ENCODE assay signal across 9 cellular contexts in the genomic region with DNA sequence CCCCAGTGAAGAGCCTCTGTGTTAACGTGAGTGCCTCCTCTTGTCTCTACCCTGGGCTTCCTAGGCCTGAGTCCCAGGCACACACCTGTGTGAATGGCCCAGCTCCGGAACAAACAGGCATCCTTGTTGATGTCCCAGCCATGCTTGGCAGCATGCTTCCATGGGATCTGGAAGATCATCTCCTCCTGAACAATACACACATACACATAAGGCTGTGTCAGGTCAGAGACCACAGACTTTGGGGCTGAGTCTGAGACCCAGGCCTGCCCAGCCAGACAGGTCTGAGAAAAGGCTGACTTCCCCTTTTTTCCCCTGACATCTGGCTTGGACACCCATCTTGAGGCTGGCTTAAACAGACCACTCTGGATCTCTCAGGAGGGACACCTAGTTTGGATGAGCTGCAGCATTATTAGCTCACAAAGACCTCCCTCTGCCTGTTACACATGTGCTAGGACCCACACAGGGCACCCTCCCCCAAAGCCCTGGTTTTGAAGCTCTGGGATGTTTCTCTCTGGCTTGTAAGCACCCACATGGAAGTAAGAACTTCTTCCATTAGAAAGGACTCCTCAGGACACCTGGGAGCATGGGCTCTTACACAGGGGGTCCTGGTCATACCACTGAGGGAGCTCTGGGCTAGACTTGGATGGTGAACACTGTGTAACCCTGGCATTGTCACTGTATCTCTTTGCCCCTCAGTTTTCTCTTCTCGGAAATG. TPM values are rescaled to one million over a fixed set of nuclear protein-coding genes. Genes with fewer than 3 reads are reported as not detected.
DNase-seq lines count a peak whose midpoint lies in the region; ATAC-seq, FAIRE-seq and TF ChIP-seq lines count a peak whose summit lies in the region.
"Had no signal": no experiment of that assay in that cellular context is flagged by ENCODE, and none has a peak within 500 bp of the region (broad histone marks: within the 10 kb centered on the region; RNA-seq: fewer than 3 reads in every experiment).

No MANE protein-coding gene starts in this region.

- FAIRE-seq in frontal cortex (lab: Jason Lieb, UNC): no peak

- peak in 1 of 2 donors; percentile 1 for ATAC-seq in activated naive CD4-positive, alpha-beta T cell treated with anti-CD3 and anti-CD28 coated beads, Interleukin-2, amount 50 U/mL, for 72 hours
- ATAC-seq in naive thymus-derived CD4-positive, alpha-beta T cell: no peak
- no peak for ATAC-seq in foreskin keratinocyte
- no peak for ATAC-seq in HG02623 (IDR thresholded peaks at IDR 0.05; ENCODE audit: unreplicated experiment)

- H3K4me3 ChIP-seq in naive thymus-derived CD4-positive, alpha-beta T cell (ENCODE audit: low read length): peak overlapping the region; percentile 78

- peak overlapping the region; percentile 99 for H3K27ac ChIP-seq in naive thymus-derived CD4-positive, alpha-beta T cell (ENCODE audit: low read depth, low read length)
- no peak overlapping the region for H3K27ac ChIP-seq in foreskin keratinocyte

- peaks cover 50 to 65% of the 10 kb centered on the region in 2 donors for H3K4me1 ChIP-seq in naive thymus-derived CD4-positive, alpha-beta T cell (ENCODE audit: control insufficient read depth in 2 of 2, insufficient read depth in 2 of 2, low read length in 2 of 2)
- H3K4me1 ChIP-seq in foreskin keratinocyte: peaks cover 19% of the 10 kb centered on the region

- peaks cover 51 to 62% of the 10 kb centered on the region in 2 donors for H3K36me3 Mint-ChIP-seq in activated naive CD4-positive, alpha-beta T cell treated with anti-CD3 and anti-CD28 coated beads, Interleukin-2, amount 50 U/mL, for 72 hours
- peaks cover 23 to 64% (median 53%) of the 10 kb centered on the region in 5 donors for H3K36me3 Mint-ChIP-seq in naive thymus-derived CD4-positive, alpha-beta T cell

- H3K4me3 Mint-ChIP-seq in naive thymus-derived CD4-positive, alpha-beta T cell: peak overlapping the region; percentile 92 to 98 (median 95)

- intact Hi-C loops in naive thymus-derived CD4-positive, alpha-beta T cell (cut with micrococcal nuclease): no loop called here

- H3K9me3 ChIP-seq in naive thymus-derived CD4-positive, alpha-beta T cell (ENCODE audit: control insufficient read depth in 2 of 3, low read length in 3 of 3): no peaks in the 10 kb centered on the region

- peak overlapping the region; percentile 100 for H3K27ac Mint-ChIP-seq in activated naive CD4-positive, alpha-beta T cell treated with anti-CD3 and anti-CD28 coated beads, Interleukin-2, amount 50 U/mL, for 72 hours
- peak overlapping the region; percentile 90 to 98 (median 96) for H3K27ac Mint-ChIP-seq in naive thymus-derived CD4-positive, alpha-beta T cell

- CTCF ChIA-PET in naive thymus-derived CD4-positive, alpha-beta T cell (lab: Charles Lee): interaction anchor here (1.2 to 6.6 kb wide), 12 partner anchors 9 to 101 kb away, joined by 3 to 46 read pairs (median 13); no protein-coding TSS in a partner anchor

- no peaks in the 10 kb centered on the region for H3K27me3 ChIP-seq in naive thymus-derived CD4-positive, alpha-beta T cell (ENCODE audit: control insufficient read depth in 2 of 2, insufficient read depth in 2 of 2, low read length in 2 of 2)
- no peaks in the 10 kb centered on the region for H3K27me3 ChIP-seq in foreskin keratinocyte

- peaks cover 47 to 74% (median 69%) of the 10 kb centered on the region in 7 donors for H3K4me1 Mint-ChIP-seq in naive thymus-derived CD4-positive, alpha-beta T cell

- TF ChIP-seq CTCF in foreskin keratinocyte (conservative IDR thresholded peaks at IDR 0.05): no peak

- POLR2A ChIA-PET in naive thymus-derived CD4-positive, alpha-beta T cell (lab: Charles Lee): interaction anchor here (1.0 to 17.6 kb wide), 13 partner anchors 9 to 101 kb away, joined by 3 to 268 read pairs (median 124); no protein-coding TSS in a partner anchor

- no peaks in the 10 kb centered on the region for H3K9me3 Mint-ChIP-seq in activated naive CD4-positive, alpha-beta T cell treated with anti-CD3 and anti-CD28 coated beads, Interleukin-2, amount 50 U/mL, for 72 hours
- H3K9me3 Mint-ChIP-seq in naive thymus-derived CD4-positive, alpha-beta T cell: peaks cover 0 to 5% (median 0%) of the 10 kb centered on the region in 11 donors

- peaks cover 54 to 74% (median 69%) of the 10 kb centered on the region in 3 experiments for H3K36me3 ChIP-seq in naive thymus-derived CD4-positive, alpha-beta T cell (ENCODE audit: control insufficient read depth in 2 of 3, insufficient read depth in 3 of 3, low read length in 3 of 3)

- DNase-seq in CD1c-positive myeloid dendritic cell (ENCODE audit: extremely low spot score) (peak; percentile 49), Kasumi-1 (lab: John Stamatoyannopoulos, UW) (peak; percentile 29 to 40), frontal cortex (ENCODE audit: low spot score in 2 of 2) (no peak), foreskin keratinocyte (no peak)
- peak; percentile 21 to 56 for DNase-seq in activated naive CD4-positive, alpha-beta T cell treated with anti-CD3 and anti-CD28 coated beads, Interleukin-2, amount 50 U/mL, for 72 hours (ENCODE audit: low spot score in 2 of 2)
- DNase-seq in naive thymus-derived CD4-positive, alpha-beta T cell: peak in 3 of 9 donors; percentile 8 to 27 (median 20)
- no peak for DNase-seq in stimulated activated CD4-positive, alpha-beta T cell treated with anti-CD3 and anti-CD28 coated beads, Interleukin-4, amount 100 ng/mL, for 1 hour
- DNase-seq: NCI-H510A had no signal

- H3K27me3 Mint-ChIP-seq in naive thymus-derived CD4-positive, alpha-beta T cell: peaks cover 0 to 2% (median 0%) of the 10 kb centered on the region in 5 donors

RNA-seq across cellular contexts. Expression of a gene that starts 2.6 kb away (rescaled TPM):
- 100 to 1,000 TPM; 107 to 156 TPM for total RNA-seq in activated naive CD4-positive, alpha-beta T cell treated with anti-CD3 and anti-CD28 coated beads, Interleukin-2, amount 50 U/mL, for 72 hours
- total RNA-seq in naive thymus-derived CD4-positive, alpha-beta T cell: 100 to 1,000 TPM; 118 to 632 (median 549) TPM
- polyA plus RNA-seq in naive thymus-derived CD4-positive, alpha-beta T cell: 100 to 1,000 TPM; 148 to 174 TPM
- total RNA-seq in frontal cortex (1.2 TPM), foreskin keratinocyte (24.0 and 31.5 TPM in 2 replicates)
- polyA plus RNA-seq in foreskin keratinocyte: 18.0 and 22.7 TPM in 2 replicates

RNA-seq across cellular contexts. Expression of a gene that starts 55.3 kb away (rescaled TPM):
- not detected for total RNA-seq in activated naive CD4-positive, alpha-beta T cell treated with anti-CD3 and anti-CD28 coated beads, Interleukin-2, amount 50 U/mL, for 72 hours
- 1 to 10 TPM in 1 of 5 experiments, not detected in 4; 1.2 TPM for total RNA-seq in naive thymus-derived CD4-positive, alpha-beta T cell
- polyA plus RNA-seq in naive thymus-derived CD4-positive, alpha-beta T cell: not detected
- total RNA-seq in frontal cortex (not detected), foreskin keratinocyte (not detected in 2 replicates)
- not detected in 2 replicates for polyA plus RNA-seq in foreskin keratinocyte

Comparison
In these comparisons a context has a peak if more than half of its experiments do, and no peak if none do; other contexts are left out.
1. DNase-seq: peak in CD1c-positive myeloid dendritic cell (single experiment), Kasumi-1 (2 of 2) and activated naive CD4-positive, alpha-beta T cell treated with anti-CD3 and anti-CD28 coated beads, Interleukin-2, amount 50 U/mL, for 72 hours (2 of 2); none in frontal cortex (0 of 2), foreskin keratinocyte (0 of 2) and stimulated activated CD4-positive, alpha-beta T cell treated with anti-CD3 and anti-CD28 coated beads, Interleukin-4, amount 100 ng/mL, for 1 hour (single experiment).
2. RNA of a gene that starts 2.6 kb away (total RNA-seq): 118 to 632 TPM in naive thymus-derived CD4-positive, alpha-beta T cell, 107 to 156 TPM in activated naive CD4-positive, alpha-beta T cell treated with anti-CD3 and anti-CD28 coated beads, Interleukin-2, amount 50 U/mL, for 72 hours and 24.0 to 31.5 TPM in foreskin keratinocyte; 1.2 TPM in frontal cortex (single experiment); every median in the first group is over 10 times any median in the second.